Comparison of ENCODE assay signal across 9 cellular contexts in genomic region chr13:31982540-31982939, GRCh38. TPM values are rescaled to one million over a fixed set of nuclear protein-coding genes. Genes with fewer than 3 reads are reported as not detected.
DNase-seq lines count a peak whose midpoint lies in the region; ATAC-seq and TF ChIP-seq lines count a peak whose summit lies in the region.
"Had no signal": no experiment of that assay in that cellular context is flagged by ENCODE, and none has a peak within 500 bp of the region (broad histone marks: within the 10 kb centered on the region; RNA-seq: fewer than 3 reads in every experiment).

No MANE protein-coding gene starts in this region.

- H3K27ac Mint-ChIP-seq in activated CD4-positive, alpha-beta T cell treated with anti-CD3 and anti-CD28 coated beads, Interleukin-2, amount 10 ng/mL, durations not matched to agents 24 days and 14 days, result no peak overlapping the region

- ATAC-seq in HG03354 (IDR thresholded peaks at IDR 0.05; ENCODE audit: poor library complexity, severe bottlenecking, unreplicated experiment) (no peak), GM18520 (IDR thresholded peaks at IDR 0.05; ENCODE audit: unreplicated experiment) (no peak)
- ATAC-seq: Panc1 had no signal

- no peak for TF ChIP-seq CTCF in foreskin fibroblast (IDR thresholded peaks at IDR 0.05; ENCODE audit: low read depth, low read length)
- no peak for TF ChIP-seq CTCF in testis (IDR thresholded peaks at IDR 0.05)

- H3K27me3 ChIP-seq in testis, result no peaks in the 10 kb centered on the region

- DNase-seq in NCI-H1417 (lab: John Stamatoyannopoulos, UW) (peak in 2 of 3 experiments; percentile 30 to 34), NCI-H1417 treated with DMSO at 0.1 percent for 48 hours (lab: John Stamatoyannopoulos, UW) (no peak), SHP77 (lab: John Stamatoyannopoulos, UW) (peak; percentile 88 to 92), foreskin fibroblast (peak; percentile 91 to 96), testis (peak; percentile 50)
- DNase-seq in activated CD4-positive, alpha-beta T cell treated with anti-CD3 and anti-CD28 coated beads, Interleukin-2, amount 10 ng/mL, durations not matched to agents 24 days and 14 days, result no peak

- intact Hi-C loops in testis (cut with DNase I; ENCODE audit: low total_unique reads), result no loop called here
- intact Hi-C loops in activated CD4-positive, alpha-beta T cell treated with anti-CD3 and anti-CD28 coated beads, Interleukin-2, amount 10 ng/mL, durations not matched to agents 24 days and 14 days (cut with micrococcal nuclease), result no loop called here

- H3K27ac ChIP-seq in testis, result no peak overlapping the region

- no peak overlapping the region for H3K4me3 Mint-ChIP-seq in activated CD4-positive, alpha-beta T cell treated with anti-CD3 and anti-CD28 coated beads, Interleukin-2, amount 10 ng/mL, durations not matched to agents 24 days and 14 days

- H3K9me3 Mint-ChIP-seq in activated CD4-positive, alpha-beta T cell treated with anti-CD3 and anti-CD28 coated beads, Interleukin-2, amount 10 ng/mL, durations not matched to agents 24 days and 14 days, result no peaks in the 10 kb centered on the region

- TF ChIP-seq POLR2A in testis (IDR thresholded peaks at IDR 0.05), result no peak

- H3K36me3 ChIP-seq in testis (ENCODE audit: low read depth, missing control alignments), result no peaks in the 10 kb centered on the region

- WGBS in testis, 2 donors, result 85 to 89% methylated on average over 5 of the region's 5 CpGs

- no peaks in the 10 kb centered on the region for H3K36me3 Mint-ChIP-seq in activated CD4-positive, alpha-beta T cell treated with anti-CD3 and anti-CD28 coated beads, Interleukin-2, amount 10 ng/mL, durations not matched to agents 24 days and 14 days (ENCODE audit: low read depth)

- H3K4me1 ChIP-seq in testis, result no peaks in the 10 kb centered on the region

- H3K27me3 Mint-ChIP-seq in activated CD4-positive, alpha-beta T cell treated with anti-CD3 and anti-CD28 coated beads, Interleukin-2, amount 10 ng/mL, durations not matched to agents 24 days and 14 days, result peaks cover 14% of the 10 kb centered on the region

- H3K4me1 Mint-ChIP-seq in activated CD4-positive, alpha-beta T cell treated with anti-CD3 and anti-CD28 coated beads, Interleukin-2, amount 10 ng/mL, durations not matched to agents 24 days and 14 days, result no peaks in the 10 kb centered on the region

- no peak overlapping the region for H3K4me3 ChIP-seq in foreskin fibroblast (ENCODE audit: low read depth in 1 of 2, low read length in 2 of 2)
- no peak overlapping the region for H3K4me3 ChIP-seq in testis

- no peaks in the 10 kb centered on the region for H3K9me3 ChIP-seq in testis

RNA-seq across cellular contexts. Expression of gene FRY, which starts 49.0 kb away (rescaled TPM):
- 10 to 100 TPM; 25.9 to 26.6 TPM for total RNA-seq in testis
- 24.8 TPM for polyA plus RNA-seq in testis (ENCODE audit: insufficient read depth, low read depth, low replicate concordance)
- 1.8 and 2.8 TPM in 2 replicates for total RNA-seq in activated CD4-positive, alpha-beta T cell treated with anti-CD3 and anti-CD28 coated beads, Interleukin-2, amount 10 ng/mL, durations not matched to agents 24 days and 14 days

Comparison
In these comparisons a context has a peak if more than half of its experiments do, and no peak if none do; other contexts are left out.
1. DNase-seq: peak in NCI-H1417 (2 of 3), SHP77 (2 of 2), foreskin fibroblast (2 of 2) and testis (single experiment); none in NCI-H1417 treated with DMSO at 0.1 percent for 48 hours (single experiment) and activated CD4-positive, alpha-beta T cell treated with anti-CD3 and anti-CD28 coated beads, Interleukin-2, amount 10 ng/mL, durations not matched to agents 24 days and 14 days (single experiment).